34 cellular contexts compared by ENCODE assay signal in the genomic region with DNA sequence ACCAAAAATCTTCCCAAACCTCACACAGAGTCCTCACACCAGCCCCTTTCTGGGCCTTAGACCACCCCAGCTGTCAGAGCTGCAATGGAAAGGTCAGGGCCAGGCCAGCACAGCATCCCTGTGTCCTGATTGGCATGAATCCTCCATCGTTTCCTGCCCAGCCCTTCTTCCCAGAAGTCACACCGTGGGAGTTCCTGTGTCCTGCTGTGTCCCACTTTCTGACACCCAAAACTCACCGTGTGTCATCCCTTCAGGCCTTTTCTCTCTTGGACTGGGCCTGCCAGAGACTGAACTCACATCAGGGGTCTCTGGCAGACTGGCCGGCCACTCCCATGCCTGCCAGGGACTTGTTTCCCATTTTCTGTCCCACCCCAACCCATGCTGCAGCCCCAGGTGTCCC. TPM values are rescaled to one million over a fixed set of nuclear protein-coding genes. Genes with fewer than 3 reads are reported as not detected.
"Had no signal": no experiment of that assay in that cellular context is flagged by ENCODE, and none has a peak within 500 bp of the region (broad histone marks: within the 10 kb centered on the region; RNA-seq: fewer than 3 reads in every experiment).

No MANE protein-coding gene starts in this region.

- H3K36me3 ChIP-seq: adrenal gland, gastroesophageal sphincter, neutrophil, pancreas, tibial nerve had no signal

- H3K36me3 Mint-ChIP-seq: activated naive CD8-positive, alpha-beta T cell treated with anti-CD3 and anti-CD28 coated beads for 36 hours; immature natural killer cell; memory B cell; naive thymus-derived CD4-positive, alpha-beta T cell had no signal

- DNase-seq: activated B cell treated with CpG ODN at 0.5 μM for 24 hours; activated CD4-positive, alpha-beta T cell treated with anti-CD3 and anti-CD28 coated beads for 36 hours; activated CD8-positive, alpha-beta T cell treated with anti-CD3 and anti-CD28 coated beads, Interleukin-2, amount 10 ng/mL, durations not matched to agents 7 days and 5 days; activated effector memory CD4-positive, alpha-beta T cell treated with Interleukin-2 at 50 U/mL for 16 hours; activated naive CD4-positive, alpha-beta T cell treated with Interleukin-2 at 50 U/mL for 16 hours; activated naive CD8-positive, alpha-beta T cell treated with anti-CD3 and anti-CD28 coated beads for 36 hours; activated T-cell treated with anti-CD3 and anti-CD28 coated beads for 4 hours; body of pancreas; caudate nucleus; cortex of kidney; effector memory CD8-positive, alpha-beta T cell; hippocampal formation; immature natural killer cell; kidney; left colon; midbrain; naive thymus-derived CD4-positive, alpha-beta T cell; pancreas; psoas muscle; stimulated activated CD4-positive, alpha-beta T cell treated with anti-CD3 and anti-CD28 coated beads, Interleukin-2, amount 100 ng/mL, for 48 hours; stimulated activated naive CD4-positive, alpha-beta T cell treated with Interleukin-2 at 50 U/mL for 16 hours; T-helper 17 cell had no signal

- H3K27me3 Mint-ChIP-seq: activated B cell treated with CpG ODN at 0.5 μM for 24 hours; activated CD4-positive, alpha-beta T cell treated with anti-CD3 and anti-CD28 coated beads for 36 hours; activated naive CD8-positive, alpha-beta T cell treated with anti-CD3 and anti-CD28 coated beads for 36 hours; naive thymus-derived CD4-positive, alpha-beta T cell had no signal

- H3K4me3 Mint-ChIP-seq: activated B cell treated with CpG ODN at 0.5 μM for 24 hours; activated CD4-positive, alpha-beta T cell treated with anti-CD3 and anti-CD28 coated beads for 36 hours; activated CD8-positive, alpha-beta T cell treated with anti-CD3 and anti-CD28 coated beads, Interleukin-2, amount 10 ng/mL, durations not matched to agents 7 days and 5 days; activated naive CD8-positive, alpha-beta T cell treated with anti-CD3 and anti-CD28 coated beads for 36 hours; effector memory CD8-positive, alpha-beta T cell; immature natural killer cell; memory B cell; naive thymus-derived CD4-positive, alpha-beta T cell; T-helper 17 cell had no signal

- H3K9me3 ChIP-seq: adrenal gland, body of pancreas, gastroesophageal sphincter, neutrophil, pancreas, psoas muscle, tibial nerve had no signal

- ATAC-seq: activated CD4-positive, alpha-beta T cell treated with anti-CD3 and anti-CD28 coated beads for 36 hours; activated CD8-positive, alpha-beta T cell treated with anti-CD3 and anti-CD28 coated beads, Interleukin-2, amount 10 ng/mL, durations not matched to agents 7 days and 5 days; body of pancreas; effector memory CD8-positive, alpha-beta T cell; gastroesophageal sphincter; left colon; naive thymus-derived CD4-positive, alpha-beta T cell; pancreas; psoas muscle; T-helper 17 cell had no signal

- H3K4me2 ChIP-seq: smooth muscle cell had no signal

- H3K4me1 Mint-ChIP-seq: activated B cell treated with CpG ODN at 0.5 μM for 24 hours; activated CD4-positive, alpha-beta T cell treated with anti-CD3 and anti-CD28 coated beads for 36 hours; activated naive CD8-positive, alpha-beta T cell treated with anti-CD3 and anti-CD28 coated beads for 36 hours; immature natural killer cell; naive thymus-derived CD4-positive, alpha-beta T cell; T-helper 17 cell had no signal

- H3K27ac Mint-ChIP-seq: activated B cell treated with CpG ODN at 0.5 μM for 24 hours; activated CD4-positive, alpha-beta T cell treated with anti-CD3 and anti-CD28 coated beads for 36 hours; activated CD8-positive, alpha-beta T cell treated with anti-CD3 and anti-CD28 coated beads, Interleukin-2, amount 10 ng/mL, durations not matched to agents 7 days and 5 days; activated naive CD8-positive, alpha-beta T cell treated with anti-CD3 and anti-CD28 coated beads for 36 hours; effector memory CD8-positive, alpha-beta T cell; immature natural killer cell; memory B cell; T-helper 17 cell had no signal

- H3K27ac ChIP-seq: body of pancreas, gastroesophageal sphincter, neutrophil, pancreas, psoas muscle, tibial nerve had no signal

- H3K4me1 ChIP-seq: body of pancreas, pancreas, psoas muscle had no signal

- FAIRE-seq: endothelial cell of umbilical vein, kidney, pancreas had no signal

- H3K4me3 ChIP-seq: adrenal gland, body of pancreas, gastroesophageal sphincter, pancreas, psoas muscle, smooth muscle cell, tibial nerve had no signal

- H3K27me3 ChIP-seq: adrenal gland, body of pancreas, gastroesophageal sphincter, neutrophil, pancreas, tibial nerve had no signal

- H3K9me3 Mint-ChIP-seq: activated B cell treated with CpG ODN at 0.5 μM for 24 hours; activated naive CD8-positive, alpha-beta T cell treated with anti-CD3 and anti-CD28 coated beads for 36 hours; effector memory CD8-positive, alpha-beta T cell; immature natural killer cell; memory B cell had no signal

RNA-seq across cellular contexts. Expression of a gene that starts 32.5 kb away (rescaled TPM):
- total RNA-seq: activated B cell treated with CpG ODN at 0.5 μM for 24 hours; activated CD4-positive, alpha-beta T cell treated with anti-CD3 and anti-CD28 coated beads for 36 hours; activated CD8-positive, alpha-beta T cell treated with anti-CD3 and anti-CD28 coated beads, Interleukin-2, amount 10 ng/mL, durations not matched to agents 7 days and 5 days; activated naive CD8-positive, alpha-beta T cell treated with anti-CD3 and anti-CD28 coated beads for 36 hours; aorta; body of pancreas; endothelial cell of umbilical vein; fibroblast of lung; fibroblast of villous mesenchyme; naive thymus-derived CD4-positive, alpha-beta T cell; psoas muscle; smooth muscle cell; T-helper 17 cell; tibial nerve had no signal
- polyA plus RNA-seq: aorta; fibroblast of lung; immature natural killer cell; naive thymus-derived CD4-positive, alpha-beta T cell; psoas muscle; smooth muscle cell had no signal

RNA-seq across cellular contexts. Expression of a gene that starts 52.7 kb away (rescaled TPM):
- total RNA-seq: activated B cell treated with CpG ODN at 0.5 μM for 24 hours; activated CD4-positive, alpha-beta T cell treated with anti-CD3 and anti-CD28 coated beads for 36 hours; activated CD8-positive, alpha-beta T cell treated with anti-CD3 and anti-CD28 coated beads, Interleukin-2, amount 10 ng/mL, durations not matched to agents 7 days and 5 days; activated naive CD8-positive, alpha-beta T cell treated with anti-CD3 and anti-CD28 coated beads for 36 hours; aorta; chondrocyte; endothelial cell of umbilical vein; fibroblast of lung; fibroblast of villous mesenchyme; kidney; naive thymus-derived CD4-positive, alpha-beta T cell; smooth muscle cell; T-helper 17 cell; tibial nerve; ureter had no signal
- polyA plus RNA-seq: aorta; endothelial cell of umbilical vein; fibroblast of lung; immature natural killer cell; naive thymus-derived CD4-positive, alpha-beta T cell had no signal
